ENCODE assay signal across 23 cellular contexts in genomic region chr17:72527819-72528218, GRCh38.
DNase-seq lines count a peak whose midpoint lies in the region; ATAC-seq, FAIRE-seq and TF ChIP-seq lines count a peak whose summit lies in the region.
"Had no signal": no experiment of that assay in that cellular context is flagged by ENCODE, and none has a peak within 500 bp of the region (broad histone marks: within the 10 kb centered on the region; RNA-seq: fewer than 3 reads in every experiment).

No MANE protein-coding gene starts in this region.

- no peak overlapping the region for H3K4me3 ChIP-seq in Caco-2 (ENCODE audit: low read depth, low read length)
- H3K4me3 ChIP-seq: BLaER1, GM23248, MG63, SK-N-MC had no signal

- DNase-seq in Caco-2 (no peak), mesothelial cell of epicardium (ENCODE audit: low spot score in 2 of 2, unreplicated experiment in 2 of 2) (no peak), NCI-H2196 (lab: John Stamatoyannopoulos, UW; ENCODE audit: unreplicated experiment) (no peak), GM12892 (ENCODE audit: insufficient read length) (no peak)
- no peak for DNase-seq in stimulated activated effector memory CD8-positive, alpha-beta T cell treated with anti-CD3 and anti-CD28 coated beads, Interleukin-12 subunit alpha, Interleukin-12 subunit beta, amount 100 ng/mL, for 72 hours (ENCODE audit: low spot score in 2 of 2)
- no peak for DNase-seq in activated CD8-positive, alpha-beta memory T cell treated with anti-CD3 and anti-CD28 coated beads, Interleukin-2, amount 50 U/mL, for 4 hours
- DNase-seq in activated CD8-positive, alpha-beta T cell treated with anti-CD3 and anti-CD28 coated beads, Interleukin-2, amount 10 ng/mL, durations not matched to agents 7 days and 5 days, result no peak
- DNase-seq: 8988T; CD4-positive, CD25-positive, alpha-beta regulatory T cell; DMS53; GM23248; H9; KG1; MG63; NCI-H1417; NCI-H1694; NCI-H2029 treated with DMSO at 0.1 percent for 48 hours; NCI-H2227 treated with DMSO at 0.1 percent for 48 hours; NCI-H526 treated with DMSO at 0.1 percent for 48 hours; SIG-M5 had no signal

- POLR2A ChIA-PET in Caco-2 (lab: Charles Lee), result no interaction called here
- POLR2A ChIA-PET in activated CD8-positive, alpha-beta T cell treated with anti-CD3 and anti-CD28 coated beads, Interleukin-2, amount 10 ng/mL, durations not matched to agents 7 days and 5 days (lab: Charles Lee), result no interaction called here

- H3K27ac Mint-ChIP-seq in Caco-2 (ENCODE audit: unreplicated experiment), result peak overlapping the region; percentile 64
- peak overlapping the region in 3 of 5 experiments; percentile 27 to 89 (median 88) for H3K27ac Mint-ChIP-seq in brain
- peak overlapping the region; percentile 85 for H3K27ac Mint-ChIP-seq in mesothelial cell of epicardium
- no peak overlapping the region for H3K27ac Mint-ChIP-seq in stimulated activated effector memory CD8-positive, alpha-beta T cell treated with anti-CD3 and anti-CD28 coated beads, Interleukin-12 subunit alpha, Interleukin-12 subunit beta, amount 100 ng/mL, for 72 hours
- no peak overlapping the region for H3K27ac Mint-ChIP-seq in activated CD8-positive, alpha-beta T cell treated with anti-CD3 and anti-CD28 coated beads, Interleukin-2, amount 10 ng/mL, durations not matched to agents 7 days and 5 days
- H3K27ac Mint-ChIP-seq: H9 had no signal

- FAIRE-seq in GM12892 (lab: Jason Lieb, UNC), result no peak

- no peaks in the 10 kb centered on the region for H3K27me3 ChIP-seq in Caco-2 (replicated peaks; ENCODE audit: control insufficient read depth, insufficient read depth, low read length)
- H3K27me3 ChIP-seq: BLaER1, MG63 had no signal

- peak overlapping the region; percentile 37 for H3K4me3 Mint-ChIP-seq in Caco-2 (ENCODE audit: unreplicated experiment)
- no peak overlapping the region for H3K4me3 Mint-ChIP-seq in brain
- H3K4me3 Mint-ChIP-seq in mesothelial cell of epicardium, result no peak overlapping the region
- no peak overlapping the region for H3K4me3 Mint-ChIP-seq in stimulated activated effector memory CD8-positive, alpha-beta T cell treated with anti-CD3 and anti-CD28 coated beads, Interleukin-12 subunit alpha, Interleukin-12 subunit beta, amount 100 ng/mL, for 72 hours
- H3K4me3 Mint-ChIP-seq in activated CD8-positive, alpha-beta T cell treated with anti-CD3 and anti-CD28 coated beads, Interleukin-2, amount 10 ng/mL, durations not matched to agents 7 days and 5 days, result no peak overlapping the region
- H3K4me3 Mint-ChIP-seq: CD4-positive, CD25-positive, alpha-beta regulatory T cell; H9 had no signal

- H3K36me3 ChIP-seq in Caco-2 (ENCODE audit: control insufficient read depth, insufficient read depth, low read length), result no peaks in the 10 kb centered on the region
- H3K36me3 ChIP-seq: BLaER1, MG63 had no signal

- no peaks in the 10 kb centered on the region for H3K9me3 Mint-ChIP-seq in Caco-2 (ENCODE audit: unreplicated experiment)
- peaks cover 0 to 3% (median 3%) of the 10 kb centered on the region in 5 experiments for H3K9me3 Mint-ChIP-seq in brain
- peaks cover 3% of the 10 kb centered on the region for H3K9me3 Mint-ChIP-seq in mesothelial cell of epicardium
- H3K9me3 Mint-ChIP-seq in stimulated activated effector memory CD8-positive, alpha-beta T cell treated with anti-CD3 and anti-CD28 coated beads, Interleukin-12 subunit alpha, Interleukin-12 subunit beta, amount 100 ng/mL, for 72 hours, result no peaks in the 10 kb centered on the region
- H3K9me3 Mint-ChIP-seq in activated CD8-positive, alpha-beta T cell treated with anti-CD3 and anti-CD28 coated beads, Interleukin-2, amount 10 ng/mL, durations not matched to agents 7 days and 5 days (ENCODE audit: insufficient read depth), result no peaks in the 10 kb centered on the region
- H3K9me3 Mint-ChIP-seq: H9 had no signal

- TF ChIP-seq CTCF in Caco-2 (IDR thresholded peaks at IDR 0.05; ENCODE audit: insufficient read depth in 1 of 2, low read depth in 1 of 2, low read length in 1 of 2, severe bottlenecking in 1 of 2, unreplicated experiment in 1 of 2) (no peak), brain (conservative IDR thresholded peaks at IDR 0.05) (no peak), mesothelial cell of epicardium (IDR thresholded peaks at IDR 0.05; ENCODE audit: unreplicated experiment) (no peak)

- intact Hi-C loops in Caco-2 (cut with micrococcal nuclease; ENCODE audit: unreplicated experiment), result no loop called here

- H3K36me3 Mint-ChIP-seq in Caco-2 (ENCODE audit: insufficient read depth, unreplicated experiment) (no peaks in the 10 kb centered on the region), brain (peaks cover 6% of the 10 kb centered on the region), mesothelial cell of epicardium (peaks cover 2% of the 10 kb centered on the region)
- no peaks in the 10 kb centered on the region for H3K36me3 Mint-ChIP-seq in stimulated activated effector memory CD8-positive, alpha-beta T cell treated with anti-CD3 and anti-CD28 coated beads, Interleukin-12 subunit alpha, Interleukin-12 subunit beta, amount 100 ng/mL, for 72 hours
- no peaks in the 10 kb centered on the region for H3K36me3 Mint-ChIP-seq in activated CD8-positive, alpha-beta T cell treated with anti-CD3 and anti-CD28 coated beads, Interleukin-2, amount 10 ng/mL, durations not matched to agents 7 days and 5 days (ENCODE audit: low read depth)
- H3K36me3 Mint-ChIP-seq: CD4-positive, CD25-positive, alpha-beta regulatory T cell had no signal

- no TSS peak for BruUV-seq in Caco-2 (replicated peaks; lab: Mats Ljungman, UMichigan)

- no peak for TF ChIP-seq POLR2A in GM12892 (IDR thresholded peaks at IDR 0.05; ENCODE audit: low read depth, low read length)

- no peaks in the 10 kb centered on the region for H3K9me3 ChIP-seq in Caco-2
- H3K9me3 ChIP-seq: BLaER1, MG63 had no signal

- H3K4me1 Mint-ChIP-seq in Caco-2 (ENCODE audit: low read depth, unreplicated experiment), result peaks cover 42% of the 10 kb centered on the region
- H3K4me1 Mint-ChIP-seq in brain, result peaks cover 56% of the 10 kb centered on the region
- peaks cover 44% of the 10 kb centered on the region for H3K4me1 Mint-ChIP-seq in mesothelial cell of epicardium
- no peaks in the 10 kb centered on the region for H3K4me1 Mint-ChIP-seq in stimulated activated effector memory CD8-positive, alpha-beta T cell treated with anti-CD3 and anti-CD28 coated beads, Interleukin-12 subunit alpha, Interleukin-12 subunit beta, amount 100 ng/mL, for 72 hours
- H3K4me1 Mint-ChIP-seq in activated CD8-positive, alpha-beta T cell treated with anti-CD3 and anti-CD28 coated beads, Interleukin-2, amount 10 ng/mL, durations not matched to agents 7 days and 5 days (ENCODE audit: low read depth), result no peaks in the 10 kb centered on the region
- H3K4me1 Mint-ChIP-seq: CD4-positive, CD25-positive, alpha-beta regulatory T cell had no signal

- peaks cover 34% of the 10 kb centered on the region for H3K4me1 ChIP-seq in Caco-2

- no peaks in the 10 kb centered on the region for H3K27me3 Mint-ChIP-seq in Caco-2 (ENCODE audit: insufficient read depth, unreplicated experiment)
- H3K27me3 Mint-ChIP-seq in brain, result no peaks in the 10 kb centered on the region
- no peaks in the 10 kb centered on the region for H3K27me3 Mint-ChIP-seq in mesothelial cell of epicardium (ENCODE audit: low read depth)
- H3K27me3 Mint-ChIP-seq in activated CD8-positive, alpha-beta T cell treated with anti-CD3 and anti-CD28 coated beads, Interleukin-2, amount 10 ng/mL, durations not matched to agents 7 days and 5 days (ENCODE audit: low read depth), result no peaks in the 10 kb centered on the region

- CTCF ChIA-PET in Caco-2 (lab: Charles Lee), result interaction anchor here (0.6 kb wide), 1 partner anchor 506 kb away, joined by 4 read pairs; no protein-coding TSS in a partner anchor
- CTCF ChIA-PET in activated CD8-positive, alpha-beta T cell treated with anti-CD3 and anti-CD28 coated beads, Interleukin-2, amount 10 ng/mL, durations not matched to agents 7 days and 5 days (lab: Charles Lee), result no interaction called here

- ATAC-seq in stimulated activated effector memory CD8-positive, alpha-beta T cell treated with anti-CD3 and anti-CD28 coated beads, Interleukin-12 subunit alpha, Interleukin-12 subunit beta, amount 100 ng/mL, for 72 hours, result peak; percentile 16
- ATAC-seq in activated CD8-positive, alpha-beta T cell treated with anti-CD3 and anti-CD28 coated beads, Interleukin-2, amount 10 ng/mL, durations not matched to agents 7 days and 5 days, result no peak

Comparison
In these comparisons a context has a peak if more than half of its experiments do, and no peak if none do; other contexts are left out.
1. H3K27ac Mint-ChIP-seq: peak in Caco-2 (single experiment), brain (3 of 5) and mesothelial cell of epicardium (single experiment); none in stimulated activated effector memory CD8-positive, alpha-beta T cell treated with anti-CD3 and anti-CD28 coated beads, Interleukin-12 subunit alpha, Interleukin-12 subunit beta, amount 100 ng/mL, for 72 hours (single experiment) and activated CD8-positive, alpha-beta T cell treated with anti-CD3 and anti-CD28 coated beads, Interleukin-2, amount 10 ng/mL, durations not matched to agents 7 days and 5 days (single experiment).